ENCODE assay signal across 33 cellular contexts in the genomic region with DNA sequence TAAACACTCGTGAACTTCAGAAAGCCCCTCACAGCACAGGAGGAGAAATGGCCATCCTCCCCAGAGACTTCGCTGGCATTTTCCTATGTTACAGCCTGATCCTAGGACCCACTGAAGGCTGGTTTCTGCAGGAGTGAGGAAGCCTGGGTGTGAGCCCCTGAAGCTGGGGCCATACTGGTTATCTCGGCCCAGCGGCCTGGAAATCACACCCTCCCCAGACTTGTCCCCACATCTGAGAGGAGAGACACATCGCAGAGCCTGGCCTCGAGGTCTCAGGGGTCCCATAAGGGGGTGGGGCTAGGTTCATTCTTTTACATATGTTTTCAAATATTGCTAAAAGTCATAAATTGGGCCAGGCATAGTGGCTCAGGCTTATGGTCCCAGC. TPM values are rescaled to one million over a fixed set of nuclear protein-coding genes. Genes with fewer than 3 reads are reported as not detected.
"Had no signal": no experiment of that assay in that cellular context is flagged by ENCODE, and none has a peak within 500 bp of the region (broad histone marks: within the 10 kb centered on the region; RNA-seq: fewer than 3 reads in every experiment).

No MANE protein-coding gene starts in this region.

- H3K9ac ChIP-seq: KMS-11 had no signal

- H3K4me2 ChIP-seq: KMS-11 had no signal

- H3K27me3 ChIP-seq: brain microvascular endothelial cell had no signal

- H3K36me3 ChIP-seq: brain microvascular endothelial cell had no signal

- ATAC-seq: activated CD8-positive, alpha-beta memory T cell treated with anti-CD3 and anti-CD28 coated beads, Interleukin-2, amount 10 ng/mL, durations not matched to agents 7 days and 5 days; PC-3 had no signal

- DNase-seq: activated B cell treated with CpG ODN at 0.5 μM for 24 hours; activated CD4-positive, alpha-beta memory T cell treated with anti-CD3 and anti-CD28 coated beads, Interleukin-2, amount 10 ng/mL, durations not matched to agents 7 days and 5 days; activated CD4-positive, alpha-beta T cell treated with anti-CD3 and anti-CD28 coated beads for 1 hour; activated CD4-positive, alpha-beta T cell treated with anti-CD3 and anti-CD28 coated beads for 48 hours; activated CD8-positive, alpha-beta memory T cell treated with anti-CD3 and anti-CD28 coated beads for 24 hours; activated CD8-positive, alpha-beta memory T cell treated with anti-CD3 and anti-CD28 coated beads, Interleukin-2, amount 10 ng/mL, durations not matched to agents 7 days and 5 days; activated CD8-positive, alpha-beta memory T cell treated with anti-CD3 and anti-CD28 coated beads, Interleukin-2, amount 50 U/mL, for 48 hours; activated effector memory CD4-positive, alpha-beta T cell treated with anti-CD3 and anti-CD28 coated beads, Interleukin-2, amount 50 U/mL, for 16 hours; activated naive CD4-positive, alpha-beta T cell; activated naive CD8-positive, alpha-beta T cell treated with anti-CD3 and anti-CD28 coated beads for 36 hours; activated T-cell treated with anti-CD3 and anti-CD28 coated beads, Interleukin-2, amount 50 U/mL, for 48 hours; amniotic stem cell; brain microvascular endothelial cell; MM.1S; MV-4-11; NCI-H1092; NCI-H1436 treated with DMSO at 0.1 percent for 48 hours; NCI-H187; NCI-H2029 treated with DMSO at 0.1 percent for 48 hours; NCI-H2107; NCI-H2171; NCI-H510A; NCI-H748 treated with DMSO at 0.1 percent for 48 hours; NK-92 treated with Interleukin-12 subunit alpha and Interleukin-12 subunit beta, amount 100 ng/mL, for 24 hours; PC-3; SW 1271; T-helper 1 cell; T-helper 2 cell; T-helper 9 cell had no signal

- H3K27ac ChIP-seq: brain microvascular endothelial cell, KMS-11, RWPE1, VCaP had no signal

RNA-seq across cellular contexts. Expression of gene RET, which starts 17.5 kb away (rescaled TPM):
- total RNA-seq: activated B cell treated with CpG ODN at 0.5 μM for 24 hours; activated naive CD8-positive, alpha-beta T cell treated with anti-CD3 and anti-CD28 coated beads for 36 hours; LHCN-M2; PC-3 had no signal
